8 cellular contexts compared by ENCODE assay signal in genomic region chr6:144725731-144726522, GRCh38.
DNase-seq lines count a peak whose midpoint lies in the region; ATAC-seq and TF ChIP-seq lines count a peak whose summit lies in the region.

No MANE protein-coding gene starts in this region.

- DNase-seq in GM10266 (ENCODE audit: extremely low spot score), result peak; percentile 15
- peak; percentile 23 to 44 (median 37) for DNase-seq in immature natural killer cell
- no peak for DNase-seq in DMS53 (lab: John Stamatoyannopoulos, UW)
- DNase-seq in dedifferentiated amniotic fluid mesenchymal stem cell (ENCODE audit: extremely low spot score), result no peak
- no peak for DNase-seq in osteocyte (ENCODE audit: extremely low spot score, unreplicated experiment)
- no peak for DNase-seq in NCI-H345 treated with DMSO at 0.1 percent for 48 hours (lab: John Stamatoyannopoulos, UW; ENCODE audit: unreplicated experiment)

- peak; percentile 66 for ATAC-seq in GM21360 (IDR thresholded peaks at IDR 0.05; ENCODE audit: unreplicated experiment)
- peak; percentile 59 for ATAC-seq in HG03565 (IDR thresholded peaks at IDR 0.05; ENCODE audit: unreplicated experiment)

- peak overlapping the region; percentile 28 to 71 (median 53) for H3K4me3 Mint-ChIP-seq in immature natural killer cell
- no peak overlapping the region for H3K4me3 Mint-ChIP-seq in osteocyte (ENCODE audit: unreplicated experiment)

- H3K27me3 Mint-ChIP-seq in immature natural killer cell (ENCODE audit: low read depth in 3 of 3) (peaks cover 4 to 7% (median 6%) of the 10 kb centered on the region in 3 donors), osteocyte (ENCODE audit: unreplicated experiment) (no peaks in the 10 kb centered on the region)

- peaks cover 8 to 13% (median 11%) of the 10 kb centered on the region in 3 donors for H3K36me3 Mint-ChIP-seq in immature natural killer cell
- H3K36me3 Mint-ChIP-seq in osteocyte (ENCODE audit: unreplicated experiment), result peaks cover 2% of the 10 kb centered on the region

- no peak for TF ChIP-seq CTCF in GM10266 (IDR thresholded peaks at IDR 0.05; ENCODE audit: control insufficient read depth, insufficient read depth, low read depth, missing control alignments)
- no peak for TF ChIP-seq CTCF in osteocyte (IDR thresholded peaks at IDR 0.05)

- peak overlapping the region; percentile 56 to 90 (median 70) for H3K27ac Mint-ChIP-seq in immature natural killer cell
- H3K27ac Mint-ChIP-seq in osteocyte (ENCODE audit: unreplicated experiment), result no peak overlapping the region

- H3K4me1 Mint-ChIP-seq in immature natural killer cell (peaks cover 50 to 81% of the 10 kb centered on the region in 2 donors), osteocyte (ENCODE audit: unreplicated experiment) (peaks cover 6% of the 10 kb centered on the region)

- H3K9me3 Mint-ChIP-seq in immature natural killer cell (no peaks in the 10 kb centered on the region), osteocyte (ENCODE audit: unreplicated experiment) (no peaks in the 10 kb centered on the region)

Comparison
In these comparisons a context has a peak if more than half of its experiments do, and no peak if none do; other contexts are left out.
1. DNase-seq: peak in GM10266 (single experiment) and immature natural killer cell (3 of 3); none in DMS53 (single experiment), dedifferentiated amniotic fluid mesenchymal stem cell (single experiment), osteocyte (single experiment) and NCI-H345 treated with DMSO at 0.1 percent for 48 hours (single experiment).